Comparison of ENCODE assay signal across 24 cellular contexts in genomic region chr4:101824500-101824899, GRCh38. TPM values are rescaled to one million over a fixed set of nuclear protein-coding genes. Genes with fewer than 3 reads are reported as not detected.
DNase-seq lines count a peak whose midpoint lies in the region; ATAC-seq and TF ChIP-seq lines count a peak whose summit lies in the region.
"Had no signal": no experiment of that assay in that cellular context is flagged by ENCODE, and none has a peak within 500 bp of the region (broad histone marks: within the 10 kb centered on the region; RNA-seq: fewer than 3 reads in every experiment).

No MANE protein-coding gene starts in this region.

- no peak for ATAC-seq in memory B cell (ENCODE audit: low read depth)
- no peak for ATAC-seq in stimulated activated memory B cell treated with anti-CD40 and anti-IgM and Interleukin-4, amounts not matched to agents 10 μg/mL and 1 μg/mL and 100 μg/mL, for 72 hours
- ATAC-seq: A549; CD8-positive, alpha-beta T cell had no signal

- H3K27ac Mint-ChIP-seq in IgD-negative memory B cell (peak overlapping the region in 2 of 3 donors; percentile 41 to 79), chondrocyte (ENCODE audit: unreplicated experiment) (peak overlapping the region; percentile 17), memory B cell (peak overlapping the region; percentile 86)
- H3K27ac Mint-ChIP-seq in stimulated activated memory B cell treated with anti-CD40 and anti-IgM and Interleukin-4, amounts not matched to agents 10 μg/mL and 1 μg/mL and 100 μg/mL, for 72 hours = peak overlapping the region; percentile 78
- H3K27ac Mint-ChIP-seq: CD8-positive, alpha-beta T cell had no signal

- peaks cover 27% of the 10 kb centered on the region for H3K36me3 Mint-ChIP-seq in IgD-negative memory B cell
- H3K36me3 Mint-ChIP-seq in chondrocyte (ENCODE audit: low read depth) = peaks cover 1% of the 10 kb centered on the region
- peaks cover 40% of the 10 kb centered on the region for H3K36me3 Mint-ChIP-seq in memory B cell
- H3K36me3 Mint-ChIP-seq in stimulated activated memory B cell treated with anti-CD40 and anti-IgM and Interleukin-4, amounts not matched to agents 10 μg/mL and 1 μg/mL and 100 μg/mL, for 72 hours = peaks cover 45% of the 10 kb centered on the region
- H3K36me3 Mint-ChIP-seq: CD8-positive, alpha-beta T cell had no signal

- H3K9me3 Mint-ChIP-seq in IgD-negative memory B cell (peaks cover 0 to 13% (median 2%) of the 10 kb centered on the region in 3 donors), chondrocyte (ENCODE audit: low read depth) (peaks cover 9% of the 10 kb centered on the region), memory B cell (peaks cover 7% of the 10 kb centered on the region)
- H3K9me3 Mint-ChIP-seq in stimulated activated memory B cell treated with anti-CD40 and anti-IgM and Interleukin-4, amounts not matched to agents 10 μg/mL and 1 μg/mL and 100 μg/mL, for 72 hours = peaks cover 15% of the 10 kb centered on the region

- H3K27me3 Mint-ChIP-seq in IgD-negative memory B cell = no peaks in the 10 kb centered on the region
- H3K27me3 Mint-ChIP-seq in chondrocyte (ENCODE audit: low read depth) = no peaks in the 10 kb centered on the region
- H3K27me3 Mint-ChIP-seq in memory B cell = no peaks in the 10 kb centered on the region
- no peaks in the 10 kb centered on the region for H3K27me3 Mint-ChIP-seq in stimulated activated memory B cell treated with anti-CD40 and anti-IgM and Interleukin-4, amounts not matched to agents 10 μg/mL and 1 μg/mL and 100 μg/mL, for 72 hours

- DNase-seq in chondrocyte (ENCODE audit: low spot score) (no peak), memory B cell (ENCODE audit: low spot score in 2 of 2) (no peak), COLO829 (ENCODE audit: low spot score) (no peak), NCI-H2171 (lab: John Stamatoyannopoulos, UW) (no peak), activated T-cell treated with anti-CD3 and anti-CD28 coated beads for 4 hours (no peak)
- DNase-seq in stimulated activated CD4-positive, alpha-beta T cell treated with anti-CD3 and anti-CD28 coated beads, Interleukin-4, amount 100 ng/mL, for 4 hours = no peak
- DNase-seq: AML-193; Calu3; CD8-positive, alpha-beta T cell; DMS153; DND-41; GM23248; H7; NCI-H1048; NCI-H1694; NCI-H2029 treated with DMSO at 0.1 percent for 48 hours; NCI-H2227 treated with DMSO at 0.1 percent for 48 hours; NCI-H526 treated with DMSO at 0.1 percent for 48 hours; RPMI8226; SHP77 had no signal

- H3K4me1 Mint-ChIP-seq in IgD-negative memory B cell (peaks cover 47 to 66% (median 58%) of the 10 kb centered on the region in 3 donors), chondrocyte (ENCODE audit: low read depth) (peaks cover 12% of the 10 kb centered on the region), memory B cell (peaks cover 49% of the 10 kb centered on the region)
- H3K4me1 Mint-ChIP-seq in stimulated activated memory B cell treated with anti-CD40 and anti-IgM and Interleukin-4, amounts not matched to agents 10 μg/mL and 1 μg/mL and 100 μg/mL, for 72 hours = peaks cover 65% of the 10 kb centered on the region

- H3K4me3 Mint-ChIP-seq in IgD-negative memory B cell (peak overlapping the region; percentile 18 to 82 (median 68)), chondrocyte (ENCODE audit: unreplicated experiment) (no peak overlapping the region), memory B cell (peak overlapping the region; percentile 55)
- H3K4me3 Mint-ChIP-seq in stimulated activated memory B cell treated with anti-CD40 and anti-IgM and Interleukin-4, amounts not matched to agents 10 μg/mL and 1 μg/mL and 100 μg/mL, for 72 hours = peak overlapping the region; percentile 28
- H3K4me3 Mint-ChIP-seq: CD8-positive, alpha-beta T cell had no signal

- no peak for TF ChIP-seq CTCF in chondrocyte (IDR thresholded peaks at IDR 0.05)

RNA-seq across cellular contexts. Expression of gene BANK1, which starts 34.0 kb away (rescaled TPM):
- 599 TPM for polyA plus RNA-seq in IgD-negative memory B cell
- total RNA-seq in chondrocyte = 0.65 to 1.8 TPM (median 0.72 TPM) in 3 replicates
- total RNA-seq: GM23248, H7, SK-MEL-5 had no signal
- polyA plus RNA-seq: GM23248 had no signal

Comparison
In these comparisons a context has a peak if more than half of its experiments do, and no peak if none do; other contexts are left out.
1. H3K27ac Mint-ChIP-seq: peak in every context shown above with its lines; median percentile 86 in memory B cell; 78 in stimulated activated memory B cell treated with anti-CD40 and anti-IgM and Interleukin-4, amounts not matched to agents 10 μg/mL and 1 μg/mL and 100 μg/mL, for 72 hours; 60 in IgD-negative memory B cell; 17 in chondrocyte.